ENCODE assay signal across 19 cellular contexts in the genomic region with DNA sequence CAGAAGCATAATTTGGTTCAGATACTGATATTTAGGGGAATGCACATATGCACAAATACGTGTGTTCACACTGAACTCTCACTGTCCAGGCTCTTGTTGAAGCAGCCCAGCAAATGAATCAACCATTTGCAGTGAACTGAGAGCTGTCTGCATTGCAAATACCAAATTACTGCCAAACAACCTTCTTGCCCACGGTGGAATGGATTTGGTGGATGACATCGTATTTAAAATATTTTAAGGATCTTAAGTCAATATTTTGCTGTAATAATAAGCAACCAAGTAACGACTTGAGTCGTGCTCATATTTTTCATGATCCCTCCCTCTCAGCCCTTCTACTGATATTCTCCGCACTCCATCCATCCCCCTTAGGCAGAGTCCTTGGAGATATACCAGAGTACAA.
"Had no signal": no experiment of that assay in that cellular context is flagged by ENCODE, and none has a peak within 500 bp of the region (broad histone marks: within the 10 kb centered on the region; RNA-seq: fewer than 3 reads in every experiment).

No MANE protein-coding gene starts in this region.

- H3K9me3 Mint-ChIP-seq: nephron progenitor cell had no signal

- H3K4me1 Mint-ChIP-seq: activated CD4-positive, alpha-beta memory T cell treated with anti-CD3 and anti-CD28 coated beads, Interleukin-2, amount 10 ng/mL, durations not matched to agents 7 days and 5 days; activated CD4-positive, alpha-beta T cell treated with anti-CD3 and anti-CD28 coated beads for 36 hours; activated CD8-positive, alpha-beta memory T cell treated with anti-CD3 and anti-CD28 coated beads, Interleukin-2, amount 10 ng/mL, durations not matched to agents 7 days and 5 days had no signal

- H3K27ac ChIP-seq: esophagus muscularis mucosa, foreskin keratinocyte, tibial nerve, WERI-Rb-1 had no signal

- ATAC-seq: activated CD4-positive, alpha-beta T cell treated with anti-CD3 and anti-CD28 coated beads for 36 hours; activated CD8-positive, alpha-beta memory T cell treated with anti-CD3 and anti-CD28 coated beads, Interleukin-2, amount 10 ng/mL, durations not matched to agents 7 days and 5 days; foreskin keratinocyte; stimulated activated naive CD8-positive, alpha-beta T cell treated with anti-CD3 and anti-CD28 coated beads, Interleukin-15, Interleukin-2, amounts not matched to agents 100 U/mL and 50 U/mL, for 24 hours had no signal

- H3K36me3 ChIP-seq: tibial nerve, WERI-Rb-1 had no signal

- DNase-seq: activated CD4-positive, alpha-beta memory T cell treated with anti-CD3 and anti-CD28 coated beads, Interleukin-2, amount 10 ng/mL, durations not matched to agents 7 days and 5 days; activated CD4-positive, alpha-beta T cell treated with anti-CD3 and anti-CD28 coated beads for 36 hours; activated CD8-positive, alpha-beta memory T cell treated with anti-CD3 and anti-CD28 coated beads, Interleukin-2, amount 10 ng/mL, durations not matched to agents 7 days and 5 days; amygdala; dermis blood vessel endothelial cell; effector memory CD4-positive, alpha-beta T cell; foreskin keratinocyte; glutamatergic neuron; hippocampal formation; nephron progenitor cell; stimulated activated CD4-positive, alpha-beta T cell treated with anti-CD3 and anti-CD28 coated beads, Interleukin-2, amount 100 ng/mL, for 24 hours; stimulated activated naive CD8-positive, alpha-beta T cell treated with anti-CD3 and anti-CD28 coated beads, Interleukin-15, Interleukin-2, amounts not matched to agents 100 U/mL and 50 U/mL, for 24 hours; T-helper 1 cell; T-helper 9 cell; WERI-Rb-1 had no signal

- H3K27me3 ChIP-seq: esophagus muscularis mucosa, foreskin keratinocyte, tibial nerve had no signal

- H3K4me3 Mint-ChIP-seq: activated CD4-positive, alpha-beta memory T cell treated with anti-CD3 and anti-CD28 coated beads, Interleukin-2, amount 10 ng/mL, durations not matched to agents 7 days and 5 days; activated CD4-positive, alpha-beta T cell treated with anti-CD3 and anti-CD28 coated beads for 36 hours; activated CD8-positive, alpha-beta memory T cell treated with anti-CD3 and anti-CD28 coated beads, Interleukin-2, amount 10 ng/mL, durations not matched to agents 7 days and 5 days; activated naive CD8-positive, alpha-beta T cell; nephron progenitor cell had no signal

- H3K36me3 Mint-ChIP-seq: activated CD8-positive, alpha-beta memory T cell treated with anti-CD3 and anti-CD28 coated beads, Interleukin-2, amount 10 ng/mL, durations not matched to agents 7 days and 5 days; activated naive CD8-positive, alpha-beta T cell had no signal

- H3K27me3 Mint-ChIP-seq: activated CD4-positive, alpha-beta memory T cell treated with anti-CD3 and anti-CD28 coated beads, Interleukin-2, amount 10 ng/mL, durations not matched to agents 7 days and 5 days; activated CD4-positive, alpha-beta T cell treated with anti-CD3 and anti-CD28 coated beads for 36 hours; activated CD8-positive, alpha-beta memory T cell treated with anti-CD3 and anti-CD28 coated beads, Interleukin-2, amount 10 ng/mL, durations not matched to agents 7 days and 5 days; activated naive CD8-positive, alpha-beta T cell had no signal

- H3K4me3 ChIP-seq: esophagus muscularis mucosa, lung, tibial nerve had no signal

- H3K4me1 ChIP-seq: esophagus muscularis mucosa, foreskin keratinocyte, tibial nerve had no signal

- H3K27ac Mint-ChIP-seq: activated CD4-positive, alpha-beta memory T cell treated with anti-CD3 and anti-CD28 coated beads, Interleukin-2, amount 10 ng/mL, durations not matched to agents 7 days and 5 days; activated CD4-positive, alpha-beta T cell treated with anti-CD3 and anti-CD28 coated beads for 36 hours; activated CD8-positive, alpha-beta memory T cell treated with anti-CD3 and anti-CD28 coated beads, Interleukin-2, amount 10 ng/mL, durations not matched to agents 7 days and 5 days; activated naive CD8-positive, alpha-beta T cell; nephron progenitor cell had no signal

- H3K9me3 ChIP-seq: esophagus muscularis mucosa, tibial nerve had no signal
